Comparison of ENCODE assay signal across 1 cellular context in the genomic region with DNA sequence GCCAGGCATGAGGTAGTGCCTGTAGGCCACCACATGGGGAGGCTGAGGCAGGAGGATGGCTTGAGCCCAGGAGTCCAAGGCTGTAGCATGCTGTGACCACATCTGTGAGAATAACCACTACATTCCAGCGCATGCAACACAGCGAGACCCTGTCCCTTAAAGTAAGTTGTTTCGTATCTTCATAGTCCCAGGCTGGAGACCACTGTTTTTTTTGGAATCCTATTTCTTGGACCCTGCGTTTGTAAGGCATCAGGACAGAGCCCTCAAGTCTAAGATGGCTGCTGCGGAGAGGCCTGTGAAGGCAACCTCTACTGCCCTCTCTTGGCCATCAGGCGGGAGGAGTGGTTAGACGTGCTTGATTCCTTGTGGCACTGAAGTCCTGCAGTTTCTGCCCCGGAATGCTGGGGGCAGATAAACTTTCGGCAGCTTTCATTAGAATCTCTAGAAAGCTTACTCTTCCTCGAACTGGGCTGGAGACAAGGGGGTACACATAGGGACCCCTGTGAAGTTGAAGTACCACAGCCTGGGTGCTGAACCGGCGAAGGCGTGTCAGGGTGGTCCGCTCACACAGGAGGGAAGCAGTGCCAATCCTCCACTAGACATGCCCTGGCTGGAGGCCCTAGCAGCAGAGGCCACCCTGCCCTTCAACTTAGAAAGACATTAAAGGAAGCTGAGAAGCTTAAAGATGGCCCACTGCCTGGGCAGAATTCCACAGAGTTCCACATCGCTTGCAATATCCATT.
TF ChIP-seq lines count a peak whose summit lies in the region.

No MANE protein-coding gene starts in this region.

TF ChIP-seq in GM23338, 12 proteins besides CTCF, POLR2A, EP300 and RAD21 (continued from another document):
- TF ChIP-seq, protein P1, sequence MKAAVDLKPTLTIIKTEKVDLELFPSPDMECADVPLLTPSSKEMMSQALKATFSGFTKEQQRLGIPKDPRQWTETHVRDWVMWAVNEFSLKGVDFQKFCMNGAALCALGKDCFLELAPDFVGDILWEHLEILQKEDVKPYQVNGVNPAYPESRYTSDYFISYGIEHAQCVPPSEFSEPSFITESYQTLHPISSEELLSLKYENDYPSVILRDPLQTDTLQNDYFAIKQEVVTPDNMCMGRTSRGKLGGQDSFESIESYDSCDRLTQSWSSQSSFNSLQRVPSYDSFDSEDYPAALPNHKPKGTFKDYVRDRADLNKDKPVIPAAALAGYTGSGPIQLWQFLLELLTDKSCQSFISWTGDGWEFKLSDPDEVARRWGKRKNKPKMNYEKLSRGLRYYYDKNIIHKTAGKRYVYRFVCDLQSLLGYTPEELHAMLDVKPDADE (IDR thresholded peaks at IDR 0.05) = no peak
TF ChIP-seq in GM23338: peak in this region for 1.
